8 cellular contexts compared by ENCODE assay signal in genomic region chr1:7902478-7903084, GRCh38. TPM values are rescaled to one million over a fixed set of nuclear protein-coding genes. Genes with fewer than 3 reads are reported as not detected.
DNase-seq lines count a peak whose midpoint lies in the region; ATAC-seq and TF ChIP-seq lines count a peak whose summit lies in the region.

No MANE protein-coding gene starts in this region.

- TF ChIP-seq CTCF in AG10803 (conservative IDR thresholded peaks at IDR 0.05; ENCODE audit: low read length) (peak; percentile 76), HCT116 (IDR thresholded peaks at IDR 0.05 in 2 of 3, conservative IDR thresholded peaks at IDR 0.05 in 1 of 3; ENCODE audit: borderline replicate concordance in 1 of 3, insufficient read depth in 1 of 3, low read depth in 2 of 3, low read length in 2 of 3) (peak; percentile 60 to 78 (median 74)), liver (IDR thresholded peaks at IDR 0.05; ENCODE audit: low read depth, low read length, missing input control) (peak; percentile 65)

- WGBS in liver, result 21% methylated on average over 21 of the region's 21 CpGs

- peak overlapping the region; percentile 37 for H2AFZ ChIP-seq in HCT116 (ENCODE audit: low read depth, low read length, poor library complexity, severe bottlenecking)

- peaks cover 0 to 5% of the 10 kb centered on the region in 2 experiments; a peak in 1 of 4 replicates for H3K4me1 ChIP-seq in HCT116 (ENCODE audit: control insufficient read depth in 1 of 2, insufficient read depth in 2 of 2, low read length in 2 of 2)
- H3K4me1 ChIP-seq in liver (ENCODE audit: control insufficient read depth in 4 of 4, insufficient read depth in 4 of 4, low read length in 3 of 4), result peaks cover 0 to 3% (median 1%) of the 10 kb centered on the region in 4 donors

- H3K9me3 Mint-ChIP-seq in activated CD4-positive, alpha-beta T cell treated with anti-CD3 and anti-CD28 coated beads, Interleukin-2, amount 10 ng/mL, durations not matched to agents 24 days and 14 days, result no peaks in the 10 kb centered on the region
- no peaks in the 10 kb centered on the region for H3K9me3 Mint-ChIP-seq in dendritic cell treated with granulocyte-macrophage colony-stimulating factor and Interleukin-4, amounts not matched to agents 40 ng/mL and 50 ng/mL, for 4 days

- H3K27ac Mint-ChIP-seq in activated CD4-positive, alpha-beta T cell treated with anti-CD3 and anti-CD28 coated beads, Interleukin-2, amount 10 ng/mL, durations not matched to agents 24 days and 14 days, result no peak overlapping the region
- H3K27ac Mint-ChIP-seq in dendritic cell treated with granulocyte-macrophage colony-stimulating factor and Interleukin-4, amounts not matched to agents 40 ng/mL and 50 ng/mL, for 4 days, result peak overlapping the region; percentile 52

- no peak overlapping the region for H3K27ac ChIP-seq in HCT116 (ENCODE audit: low read depth, low read length)
- H3K27ac ChIP-seq in liver (ENCODE audit: low read depth in 1 of 2, low read length in 2 of 2), result no peak overlapping the region

- RAD21 ChIA-PET in HCT116 (lab: Charles Lee; ENCODE audit: low non-redundant PET in 1 of 2, low total read pairs in 2 of 2, uncharacterized antibody in 2 of 2, unreplicated experiment in 2 of 2), result interaction anchor here (0.6 to 1.7 kb wide), 2 partner anchors 94 to 275 kb away, joined by 5 read pairs; no protein-coding TSS in a partner anchor

- H3K9me3 ChIP-seq in HCT116 (ENCODE audit: control insufficient read depth in 1 of 2, insufficient read depth in 1 of 2, low read depth in 1 of 2, low read length in 2 of 2), result no peaks in the 10 kb centered on the region
- H3K9me3 ChIP-seq in liver (ENCODE audit: control insufficient read depth in 4 of 4, low read length in 3 of 4), result no peaks in the 10 kb centered on the region

- DNase-seq in AG10803 (ENCODE audit: low read depth), result peak; percentile 67
- peak; percentile 67 for DNase-seq in HCT116 (ENCODE audit: low read depth, low spot score)
- peak; percentile 30 to 74 for DNase-seq in NCI-H524 (lab: John Stamatoyannopoulos, UW)
- peak; percentile 88 for DNase-seq in activated CD4-positive, alpha-beta T cell treated with anti-CD3 and anti-CD28 coated beads, Interleukin-2, amount 10 ng/mL, durations not matched to agents 24 days and 14 days
- peak; percentile 39 to 49 for DNase-seq in stimulated activated CD4-positive, alpha-beta T cell treated with anti-CD3 and anti-CD28 coated beads, Interleukin-4, amount 100 ng/mL, for 48 hours (ENCODE audit: low read depth in 2 of 2)

- no peaks in the 10 kb centered on the region for H3K27me3 ChIP-seq in HCT116 (ENCODE audit: insufficient read depth, low read length)
- H3K27me3 ChIP-seq in liver (ENCODE audit: control insufficient read depth in 4 of 4, insufficient read depth in 4 of 4, low read length in 3 of 4), result no peaks in the 10 kb centered on the region

- TF ChIP-seq RAD21 in HCT116 (IDR thresholded peaks at IDR 0.05; ENCODE audit: low read depth) (peak; percentile 87), liver (IDR thresholded peaks at IDR 0.05) (peak; percentile 75 to 81)

- POLR2A ChIA-PET in HCT116 (lab: Charles Lee), result no interaction called here

- H3K79me2 ChIP-seq in HCT116 (ENCODE audit: insufficient read depth, low read length), result no peaks in the 10 kb centered on the region

- H3K4me2 ChIP-seq in HCT116 (ENCODE audit: low read length), result peak overlapping the region; percentile 61

- no peak for TF ChIP-seq POLR2A in HCT116 (IDR thresholded peaks at IDR 0.05; ENCODE audit: borderline replicate concordance, extremely low read depth, insufficient read depth, insufficient read length)

- H3K36me3 ChIP-seq in HCT116 (ENCODE audit: control insufficient read depth in 1 of 2, insufficient read depth in 2 of 2, low read length in 2 of 2), result no peaks in the 10 kb centered on the region
- no peaks in the 10 kb centered on the region for H3K36me3 ChIP-seq in liver (ENCODE audit: control insufficient read depth in 4 of 4, insufficient read depth in 3 of 4, low read depth in 1 of 4, low read length in 3 of 4)

- H3K4me3 ChIP-seq in AG10803 (ENCODE audit: low read length) (peak overlapping the region; percentile 37), HCT116 (replicated peaks in 1 of 2; ENCODE audit: low read depth in 1 of 2, low read length in 2 of 2) (peak overlapping the region in 1 of 2 experiments; percentile 17; a peak in 2 of 4 replicates), liver (ENCODE audit: low read depth in 1 of 3, low read length in 3 of 3) (peak overlapping the region in 1 of 3 donors; percentile 12)

- peak; percentile 96 for ATAC-seq in HCT116
- ATAC-seq in GM18873 (IDR thresholded peaks at IDR 0.05; ENCODE audit: low FRiP score, unreplicated experiment), result no peak

- H3K36me3 Mint-ChIP-seq in activated CD4-positive, alpha-beta T cell treated with anti-CD3 and anti-CD28 coated beads, Interleukin-2, amount 10 ng/mL, durations not matched to agents 24 days and 14 days (ENCODE audit: low read depth), result no peaks in the 10 kb centered on the region
- H3K36me3 Mint-ChIP-seq in dendritic cell treated with granulocyte-macrophage colony-stimulating factor and Interleukin-4, amounts not matched to agents 40 ng/mL and 50 ng/mL, for 4 days (ENCODE audit: low read depth), result no peaks in the 10 kb centered on the region

- no peaks in the 10 kb centered on the region for H4K20me1 ChIP-seq in HCT116 (ENCODE audit: insufficient read depth)

- H3K4me1 Mint-ChIP-seq in activated CD4-positive, alpha-beta T cell treated with anti-CD3 and anti-CD28 coated beads, Interleukin-2, amount 10 ng/mL, durations not matched to agents 24 days and 14 days, result peaks cover 16% of the 10 kb centered on the region
- peaks cover 12% of the 10 kb centered on the region for H3K4me1 Mint-ChIP-seq in dendritic cell treated with granulocyte-macrophage colony-stimulating factor and Interleukin-4, amounts not matched to agents 40 ng/mL and 50 ng/mL, for 4 days (ENCODE audit: low read depth)

- peaks cover 2% of the 10 kb centered on the region for H3K27me3 Mint-ChIP-seq in activated CD4-positive, alpha-beta T cell treated with anti-CD3 and anti-CD28 coated beads, Interleukin-2, amount 10 ng/mL, durations not matched to agents 24 days and 14 days
- H3K27me3 Mint-ChIP-seq in dendritic cell treated with granulocyte-macrophage colony-stimulating factor and Interleukin-4, amounts not matched to agents 40 ng/mL and 50 ng/mL, for 4 days, result peaks cover 3% of the 10 kb centered on the region

- intact Hi-C loops in HCT116 (cut with micrococcal nuclease), result loop anchor here (1.0 kb wide), 2 partner anchors 94 to 235 kb away; no protein-coding TSS in a partner anchor
- intact Hi-C loops in activated CD4-positive, alpha-beta T cell treated with anti-CD3 and anti-CD28 coated beads, Interleukin-2, amount 10 ng/mL, durations not matched to agents 24 days and 14 days (cut with micrococcal nuclease), result loop anchor here (1.0 to 5.0 kb wide), 3 partner anchors 47 to 236 kb away; no protein-coding TSS in a partner anchor
- intact Hi-C loops in dendritic cell treated with granulocyte-macrophage colony-stimulating factor and Interleukin-4, amounts not matched to agents 40 ng/mL and 50 ng/mL, for 4 days (cut with micrococcal nuclease), result loop anchor here (2.0 to 5.0 kb wide), 2 partner anchors 68 to 235 kb away; no protein-coding TSS in a partner anchor

- H3K9ac ChIP-seq in HCT116 (ENCODE audit: low read length) (no peak overlapping the region), liver (ENCODE audit: low read depth in 1 of 2, low read length in 2 of 2) (no peak overlapping the region)

- no TSS peak for BruUV-seq in HCT116 (replicated peaks; lab: Mats Ljungman, UMichigan)

- peak overlapping the region; percentile 55 for H3K4me3 Mint-ChIP-seq in activated CD4-positive, alpha-beta T cell treated with anti-CD3 and anti-CD28 coated beads, Interleukin-2, amount 10 ng/mL, durations not matched to agents 24 days and 14 days
- peak overlapping the region; percentile 34 for H3K4me3 Mint-ChIP-seq in dendritic cell treated with granulocyte-macrophage colony-stimulating factor and Interleukin-4, amounts not matched to agents 40 ng/mL and 50 ng/mL, for 4 days

- CTCF ChIA-PET in HCT116 (lab: Charles Lee), result interaction anchor here (0.6 to 3.7 kb wide), 4 partner anchors 95 to 411 kb away, joined by 3 to 13 read pairs (median 8); no protein-coding TSS in a partner anchor

- no peaks in the 10 kb centered on the region for H3K9me2 ChIP-seq in HCT116 (ENCODE audit: insufficient read depth)

TF ChIP-seq in HCT116, 20 proteins besides CTCF, POLR2A, EP300 and RAD21 (continues in another document):
- TF ChIP-seq ELF1 (IDR thresholded peaks at IDR 0.05; ENCODE audit: borderline replicate concordance, low read depth) (no peak), SRF (IDR thresholded peaks at IDR 0.05; ENCODE audit: low read depth) (no peak), CEBPB (IDR thresholded peaks at IDR 0.05; ENCODE audit: low read depth) (no peak), ZFX (IDR thresholded peaks at IDR 0.05) (no peak), TCF7L2 (IDR thresholded peaks at IDR 0.05; ENCODE audit: borderline replicate concordance, extremely low read depth, insufficient read depth, insufficient read length) (peak; percentile 93), EGR1 (IDR thresholded peaks at IDR 0.05; ENCODE audit: low read depth) (no peak)

TF ChIP-seq in liver, 16 proteins besides CTCF, POLR2A, EP300 and RAD21 (continues in another document):
- no peak for TF ChIP-seq YY1 (IDR thresholded peaks at IDR 0.05)
- TF ChIP-seq FOXA2 (IDR thresholded peaks at IDR 0.05), result no peak

RNA-seq across cellular contexts. Expression of gene TNFRSF9, which starts 38.1 kb away (rescaled TPM):
- total RNA-seq in HCT116 (2021; ENCODE audit: unreplicated experiment), result 0.20 TPM
- polyA plus RNA-seq in HCT116 (2012), result 0.22 and 0.39 TPM in 2 replicates
- total RNA-seq in activated CD4-positive, alpha-beta T cell treated with anti-CD3 and anti-CD28 coated beads, Interleukin-2, amount 10 ng/mL, durations not matched to agents 24 days and 14 days, result 30.5 and 30.9 TPM in 2 replicates
- under 1 TPM; under 0.01 to 0.09 TPM for total RNA-seq in liver
- polyA plus RNA-seq in liver, result under 1 TPM in 1 of 2 donors, not detected in 1; 0.02 TPM

RNA-seq across cellular contexts. Expression of gene UTS2, which starts 49.7 kb away (rescaled TPM):
- 3.0 TPM for total RNA-seq in HCT116 (2021; ENCODE audit: unreplicated experiment)
- 0.52 and 2.9 TPM in 2 replicates for polyA plus RNA-seq in HCT116 (2012)
- total RNA-seq in activated CD4-positive, alpha-beta T cell treated with anti-CD3 and anti-CD28 coated beads, Interleukin-2, amount 10 ng/mL, durations not matched to agents 24 days and 14 days, result not detected in 2 replicates
- under 1 TPM in 1 of 2 donors, not detected in 1; 0.28 TPM for total RNA-seq in liver
- polyA plus RNA-seq in liver, result not detected

RNA-seq across cellular contexts. Expression of gene PARK7, which starts 58.9 kb away (rescaled TPM):
- total RNA-seq in HCT116 (2021; ENCODE audit: unreplicated experiment) (370 TPM), liver (100 to 1,000 TPM; 107 to 131 TPM)
- polyA plus RNA-seq in HCT116 (2012), result 294 and 378 TPM in 2 replicates
- total RNA-seq in activated CD4-positive, alpha-beta T cell treated with anti-CD3 and anti-CD28 coated beads, Interleukin-2, amount 10 ng/mL, durations not matched to agents 24 days and 14 days, result 409 and 426 TPM in 2 replicates
- polyA plus RNA-seq in liver, result 100 to 1,000 TPM; 231 to 297 TPM

Comparison
In these comparisons a context has a peak if more than half of its experiments do, and no peak if none do; other contexts are left out.
1. RNA of gene TNFRSF9, which starts 38.1 kb away (total RNA-seq): 30.5 to 30.9 TPM in activated CD4-positive, alpha-beta T cell treated with anti-CD3 and anti-CD28 coated beads, Interleukin-2, amount 10 ng/mL, durations not matched to agents 24 days and 14 days; 0.20 TPM in HCT116 (single experiment) and under 0.01 to 0.09 TPM in liver; every median in the first group is over 10 times any median in the second.
2. Peak in every context shown above with its lines, with median percentiles within 50 percentile points of each other: DNase-seq and CTCF ChIP-seq.